ENCODE assay signal across 8 cellular contexts in the genomic region with DNA sequence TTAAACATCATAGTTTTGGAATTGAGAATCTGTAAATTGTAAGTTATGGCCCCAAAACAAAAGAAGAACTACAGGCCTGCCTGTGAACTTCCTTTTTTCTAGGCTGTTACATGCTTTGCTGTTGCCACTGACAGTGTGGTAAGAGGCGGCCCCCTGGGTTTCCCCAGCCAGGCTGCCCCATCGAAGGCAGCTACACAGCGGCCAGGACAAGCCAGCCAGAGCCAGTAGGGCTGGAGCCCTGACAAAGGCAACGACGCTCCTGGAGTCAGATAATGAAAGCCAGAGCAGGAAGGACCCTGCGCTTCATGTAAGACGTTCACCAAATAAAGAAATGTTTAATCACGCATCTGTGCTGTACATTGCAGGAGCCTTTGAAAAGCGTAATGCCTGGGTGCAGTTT. TPM values are rescaled to one million over a fixed set of nuclear protein-coding genes. Genes with fewer than 3 reads are reported as not detected.
DNase-seq lines count a peak whose midpoint lies in the region; ATAC-seq and TF ChIP-seq lines count a peak whose summit lies in the region.

No MANE protein-coding gene starts in this region.

- no peaks in the 10 kb centered on the region for H3K27me3 ChIP-seq in MM.1S (replicated peaks; ENCODE audit: insufficient read depth, low read length)
- no peaks in the 10 kb centered on the region for H3K27me3 ChIP-seq in endodermal cell (ENCODE audit: control insufficient read depth, insufficient read depth, low read length, poor library complexity, severe bottlenecking)
- no peaks in the 10 kb centered on the region for H3K27me3 ChIP-seq in neural progenitor cell

- H4K20me1 ChIP-seq in MM.1S (ENCODE audit: insufficient read depth, low read length) (no peaks in the 10 kb centered on the region), neural progenitor cell (ENCODE audit: low read depth) (no peaks in the 10 kb centered on the region)

- CTCF ChIA-PET in activated CD8-positive, alpha-beta T cell treated with anti-CD3 and anti-CD28 coated beads, Interleukin-2, amount 10 ng/mL, durations not matched to agents 7 days and 5 days (lab: Charles Lee) = interaction anchor here (0.6 to 3.0 kb wide), 20 partner anchors 9 to 123 kb away, joined by 3 to 22 read pairs (median 5); no protein-coding TSS in a partner anchor

- peak overlapping the region; percentile 60 for H3K27ac ChIP-seq in MM.1S (ENCODE audit: low read length)
- H3K27ac ChIP-seq in endodermal cell (ENCODE audit: low read depth, low read length) = peak overlapping the region; percentile 71
- no peak overlapping the region for H3K27ac ChIP-seq in neural progenitor cell

- peaks cover 78% of the 10 kb centered on the region for H3K4me1 Mint-ChIP-seq in activated CD8-positive, alpha-beta T cell treated with anti-CD3 and anti-CD28 coated beads, Interleukin-2, amount 10 ng/mL, durations not matched to agents 7 days and 5 days (ENCODE audit: low read depth)
- H3K4me1 Mint-ChIP-seq in endodermal cell = peaks cover 4% of the 10 kb centered on the region
- H3K4me1 Mint-ChIP-seq in neural progenitor cell = peaks cover 26% of the 10 kb centered on the region

- WGBS in endodermal cell (ENCODE audit: insufficient coverage in 1 of 2, insufficient read length in 1 of 2), 2 experiments = 62 to 68% methylated on average over 7 to 9 of the region's 9 CpGs

- peaks cover 42% of the 10 kb centered on the region for H3K4me1 ChIP-seq in MM.1S (ENCODE audit: low read length)
- H3K4me1 ChIP-seq in endodermal cell (ENCODE audit: control insufficient read depth, insufficient read depth, low read length) = no peaks in the 10 kb centered on the region
- peaks cover 26% of the 10 kb centered on the region for H3K4me1 ChIP-seq in neural progenitor cell

- POLR2A ChIA-PET in activated CD8-positive, alpha-beta T cell treated with anti-CD3 and anti-CD28 coated beads, Interleukin-2, amount 10 ng/mL, durations not matched to agents 7 days and 5 days (lab: Charles Lee) = interaction anchor here (0.6 to 5.7 kb wide), 13 partner anchors 9 to 76 kb away, joined by 3 to 87 read pairs (median 6); a partner anchor contains a TSS

- H3K27ac Mint-ChIP-seq in activated CD8-positive, alpha-beta T cell treated with anti-CD3 and anti-CD28 coated beads, Interleukin-2, amount 10 ng/mL, durations not matched to agents 7 days and 5 days = peak overlapping the region; percentile 92
- H3K27ac Mint-ChIP-seq in endodermal cell (no peak overlapping the region), neural progenitor cell (peak overlapping the region; percentile 29)

- peak; percentile 92 for ATAC-seq in GM21526 (IDR thresholded peaks at IDR 0.05; ENCODE audit: low FRiP score, unreplicated experiment)
- ATAC-seq in activated CD8-positive, alpha-beta T cell treated with anti-CD3 and anti-CD28 coated beads, Interleukin-2, amount 10 ng/mL, durations not matched to agents 7 days and 5 days = peak; percentile 94

- no peaks in the 10 kb centered on the region for H3K9me3 Mint-ChIP-seq in activated CD8-positive, alpha-beta T cell treated with anti-CD3 and anti-CD28 coated beads, Interleukin-2, amount 10 ng/mL, durations not matched to agents 7 days and 5 days (ENCODE audit: insufficient read depth)
- H3K9me3 Mint-ChIP-seq in endodermal cell (no peaks in the 10 kb centered on the region), neural progenitor cell (no peaks in the 10 kb centered on the region)

- peak; percentile 41 for DNase-seq in DMS153 treated with DMSO at 0.1 percent for 48 hours (lab: John Stamatoyannopoulos, UW; ENCODE audit: unreplicated experiment)
- DNase-seq in MM.1S = peak; percentile 86
- peak; percentile 84 for DNase-seq in activated CD8-positive, alpha-beta T cell treated with anti-CD3 and anti-CD28 coated beads, Interleukin-2, amount 10 ng/mL, durations not matched to agents 7 days and 5 days
- DNase-seq in endodermal cell = peak; percentile 78
- DNase-seq in neural progenitor cell (ENCODE audit: low spot score) = peak; percentile 70
- peak; percentile 26 for DNase-seq in stromal cell of bone marrow (ENCODE audit: low read depth)
- DNase-seq in HCEC 1CT = no peak

- H3K9me3 ChIP-seq in MM.1S (replicated peaks; ENCODE audit: insufficient read depth, low read length) (no peaks in the 10 kb centered on the region), endodermal cell (ENCODE audit: control insufficient read depth, low read length) (no peaks in the 10 kb centered on the region), neural progenitor cell (ENCODE audit: low read depth) (no peaks in the 10 kb centered on the region)

- H3K36me3 ChIP-seq in MM.1S (replicated peaks; ENCODE audit: insufficient read depth, low read length) (no peaks in the 10 kb centered on the region), endodermal cell (ENCODE audit: control insufficient read depth, insufficient read depth, low read length) (no peaks in the 10 kb centered on the region), neural progenitor cell (no peaks in the 10 kb centered on the region)

- H3K4me3 ChIP-seq in MM.1S (ENCODE audit: low read length) (peak overlapping the region; percentile 39), endodermal cell (ENCODE audit: low read length) (no peak overlapping the region), neural progenitor cell (no peak overlapping the region)

- H3F3A ChIP-seq in MM.1S (ENCODE audit: insufficient read depth, low read length) (peaks cover 33% of the 10 kb centered on the region), neural progenitor cell (ENCODE audit: low read depth) (peaks cover 12% of the 10 kb centered on the region)

- H3K4me3 Mint-ChIP-seq in activated CD8-positive, alpha-beta T cell treated with anti-CD3 and anti-CD28 coated beads, Interleukin-2, amount 10 ng/mL, durations not matched to agents 7 days and 5 days = peak overlapping the region; percentile 77
- H3K4me3 Mint-ChIP-seq in endodermal cell (no peak overlapping the region), neural progenitor cell (no peak overlapping the region)

- H3K9me2 ChIP-seq in MM.1S (replicated peaks; ENCODE audit: insufficient read depth, low read length) = no peaks in the 10 kb centered on the region

- TF ChIP-seq CTCF in MM.1S (IDR thresholded peaks at IDR 0.05; ENCODE audit: low read length) (no peak), endodermal cell (conservative IDR thresholded peaks at IDR 0.05) (no peak), neural progenitor cell (IDR thresholded peaks at IDR 0.05) (no peak)

- no peaks in the 10 kb centered on the region for H3K27me3 Mint-ChIP-seq in activated CD8-positive, alpha-beta T cell treated with anti-CD3 and anti-CD28 coated beads, Interleukin-2, amount 10 ng/mL, durations not matched to agents 7 days and 5 days (ENCODE audit: low read depth)
- H3K27me3 Mint-ChIP-seq in endodermal cell (ENCODE audit: insufficient read depth) (no peaks in the 10 kb centered on the region), neural progenitor cell (ENCODE audit: insufficient read depth, low read depth) (no peaks in the 10 kb centered on the region)

- H3K4me2 ChIP-seq in MM.1S (ENCODE audit: low read depth, low read length) = peak overlapping the region; percentile 58
- H3K4me2 ChIP-seq in neural progenitor cell = peak overlapping the region; percentile 5

- H2AFZ ChIP-seq in MM.1S (ENCODE audit: low read length) (0 out of 2 replicates have a peak overlapping the region, but pooled peaks have one; percentile 1), neural progenitor cell (replicated peaks) (no peak overlapping the region)

- H3K79me2 ChIP-seq in MM.1S (ENCODE audit: low read length) (peaks cover 78% of the 10 kb centered on the region), neural progenitor cell (ENCODE audit: low read depth) (no peaks in the 10 kb centered on the region)

- peaks cover 30% of the 10 kb centered on the region for H3K36me3 Mint-ChIP-seq in activated CD8-positive, alpha-beta T cell treated with anti-CD3 and anti-CD28 coated beads, Interleukin-2, amount 10 ng/mL, durations not matched to agents 7 days and 5 days (ENCODE audit: low read depth)
- H3K36me3 Mint-ChIP-seq in endodermal cell (ENCODE audit: low read depth) (no peaks in the 10 kb centered on the region), neural progenitor cell (no peaks in the 10 kb centered on the region)

- H3K9ac ChIP-seq in MM.1S (ENCODE audit: low read length) = peak overlapping the region; percentile 41; the same call in 1 of the 2 replicates
- no peak overlapping the region for H3K9ac ChIP-seq in endodermal cell (ENCODE audit: extremely low read depth, low read length, poor library complexity, severe bottlenecking)
- H3K9ac ChIP-seq in neural progenitor cell = no peak overlapping the region

RNA-seq across cellular contexts. Expression of a gene that starts 55.0 kb away (rescaled TPM):
- 100 to 1,000 TPM; 188 to 224 TPM for total RNA-seq in activated CD8-positive, alpha-beta T cell treated with anti-CD3 and anti-CD28 coated beads, Interleukin-2, amount 10 ng/mL, durations not matched to agents 7 days and 5 days
- total RNA-seq in endodermal cell = 10 to 100 TPM in 1 of 2 donors, 1 to 10 TPM in 1; 6.2 to 10.6 TPM
- 3.2 TPM for polyA plus RNA-seq in endodermal cell (2013, experiment 1 of 2)
- polyA plus RNA-seq in endodermal cell (2013, experiment 2 of 2) = 2.2 TPM
- 2.5 and 3.4 TPM in 2 replicates for total RNA-seq in neural progenitor cell (ENCODE audit: low replicate concordance)

Comparison
In these comparisons a context has a peak if more than half of its experiments do, and no peak if none do; other contexts are left out.
1. RNA of a gene that starts 55.0 kb away (total RNA-seq): 188 to 224 TPM in activated CD8-positive, alpha-beta T cell treated with anti-CD3 and anti-CD28 coated beads, Interleukin-2, amount 10 ng/mL, durations not matched to agents 7 days and 5 days; 6.2 to 10.6 TPM in endodermal cell and 2.5 to 3.4 TPM in neural progenitor cell; every median in the first group is over 10 times any median in the second.